Comparison of ENCODE assay signal across 16 cellular contexts in the genomic region with DNA sequence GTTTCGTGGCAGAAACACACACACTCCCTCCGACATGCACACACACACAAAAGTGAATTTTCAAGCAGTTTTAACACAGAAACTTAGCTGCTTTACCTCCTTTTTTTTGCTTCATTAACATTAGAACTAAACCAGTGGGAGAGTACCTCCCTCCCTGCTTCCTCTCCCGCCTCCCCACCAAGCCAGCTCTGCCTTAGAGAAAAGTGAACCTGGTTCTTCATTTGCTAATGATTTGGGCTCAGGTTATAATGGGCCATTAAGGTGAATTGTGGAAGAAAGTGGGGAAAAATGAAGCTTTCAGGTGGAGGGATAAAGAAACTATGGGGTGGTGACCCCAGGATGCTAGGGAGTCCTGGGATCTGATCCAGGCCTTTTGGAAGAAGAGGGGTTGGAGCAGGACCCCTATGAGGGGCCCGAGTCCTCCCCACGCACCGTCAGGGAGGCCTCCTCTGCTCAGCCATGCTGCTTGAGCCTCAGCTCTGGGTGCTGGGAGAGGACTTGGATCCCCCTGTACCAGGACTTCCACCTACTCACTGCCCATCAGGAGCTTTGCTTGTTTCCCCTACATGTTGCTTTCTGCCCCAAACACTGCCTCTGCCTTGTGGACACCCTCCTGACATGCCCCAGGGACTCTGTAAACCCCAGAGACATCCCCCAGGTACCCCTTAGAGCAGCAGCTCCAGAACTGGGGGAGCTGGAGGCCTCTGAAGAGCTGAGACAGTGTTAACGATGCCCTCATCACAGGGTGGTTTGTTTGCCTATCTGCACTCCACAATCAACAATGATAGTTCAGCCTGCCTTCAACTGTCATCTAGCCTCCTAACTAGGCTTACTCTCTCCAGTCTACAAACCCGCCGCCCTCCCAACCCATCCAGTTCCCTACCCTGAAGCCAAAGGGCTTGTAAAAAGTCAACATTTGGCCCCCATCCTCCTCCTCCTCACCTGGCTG. TPM values are rescaled to one million over a fixed set of nuclear protein-coding genes. Genes with fewer than 3 reads are reported as not detected.
DNase-seq lines count a peak whose midpoint lies in the region; ATAC-seq lines count a peak whose summit lies in the region.
"Had no signal": no experiment of that assay in that cellular context is flagged by ENCODE, and none has a peak within 500 bp of the region (broad histone marks: within the 10 kb centered on the region; RNA-seq: fewer than 3 reads in every experiment).

No MANE protein-coding gene starts in this region.

- peaks cover 0 to 11% (median 4%) of the 10 kb centered on the region in 4 donors for H3K4me1 Mint-ChIP-seq in CD4-positive, CD25-positive, alpha-beta regulatory T cell
- peaks cover 13% of the 10 kb centered on the region for H3K4me1 Mint-ChIP-seq in activated T-helper 1 cell treated with anti-CD3 and anti-CD28 coated beads, Interleukin-12 subunit alpha, Interleukin-12 subunit beta, Interleukin-2, Interleukin-4 antibody, amounts not matched to agents 30 ng/mL and 10 ng/mL and 1 ng/mL, durations not matched to agents 14 hours and 24 hours and 36 hours (ENCODE audit: low read depth)

- H3K36me3 ChIP-seq in CD4-positive, CD25-positive, alpha-beta regulatory T cell (ENCODE audit: control insufficient read depth, insufficient read depth, low read length), result no peaks in the 10 kb centered on the region
- no peaks in the 10 kb centered on the region for H3K36me3 ChIP-seq in H7 (replicated peaks; ENCODE audit: control insufficient read depth, insufficient read depth, low read length)
- H3K36me3 ChIP-seq: uterus had no signal

- H3K4me3 ChIP-seq in CD4-positive, CD25-positive, alpha-beta regulatory T cell (ENCODE audit: low read depth, low read length), result peak overlapping the region; percentile 52
- no peak overlapping the region for H3K4me3 ChIP-seq in H7 (ENCODE audit: insufficient read depth, low read depth, low read length)
- H3K4me3 ChIP-seq: uterus had no signal

- no peaks in the 10 kb centered on the region for H3K9me3 ChIP-seq in CD4-positive, CD25-positive, alpha-beta regulatory T cell (ENCODE audit: control insufficient read depth in 2 of 2, low read length in 2 of 2)
- H3K9me3 ChIP-seq: uterus had no signal

- H3K4me1 ChIP-seq in CD4-positive, CD25-positive, alpha-beta regulatory T cell (ENCODE audit: control insufficient read depth, insufficient read depth, low read length, poor library complexity, severe bottlenecking), result peaks cover 11% of the 10 kb centered on the region
- H3K4me1 ChIP-seq: uterus had no signal

- no peaks in the 10 kb centered on the region for H3K27me3 ChIP-seq in CD4-positive, CD25-positive, alpha-beta regulatory T cell (ENCODE audit: control insufficient read depth, insufficient read depth, low read length)
- H3K27me3 ChIP-seq in H7 (ENCODE audit: control insufficient read depth, insufficient read depth, low read length), result no peaks in the 10 kb centered on the region
- H3K27me3 ChIP-seq: uterus had no signal

- H3K36me3 Mint-ChIP-seq in CD4-positive, CD25-positive, alpha-beta regulatory T cell, result no peaks in the 10 kb centered on the region
- no peaks in the 10 kb centered on the region for H3K36me3 Mint-ChIP-seq in activated T-helper 1 cell treated with anti-CD3 and anti-CD28 coated beads, Interleukin-12 subunit alpha, Interleukin-12 subunit beta, Interleukin-2, Interleukin-4 antibody, amounts not matched to agents 30 ng/mL and 10 ng/mL and 1 ng/mL, durations not matched to agents 14 hours and 24 hours and 36 hours (ENCODE audit: low read depth)

- H3K27ac ChIP-seq in CD4-positive, CD25-positive, alpha-beta regulatory T cell (ENCODE audit: insufficient read depth, low read length, poor library complexity, severe bottlenecking), result peak overlapping the region; percentile 71
- H3K27ac ChIP-seq: uterus had no signal

- peak; percentile 15 to 17 for ATAC-seq in CD4-positive, CD25-positive, alpha-beta regulatory T cell (ENCODE audit: low read depth in 2 of 2)

- intact Hi-C loops in activated T-helper 1 cell treated with anti-CD3 and anti-CD28 coated beads, Interleukin-12 subunit alpha, Interleukin-12 subunit beta, Interleukin-2, Interleukin-4 antibody, amounts not matched to agents 30 ng/mL and 10 ng/mL and 1 ng/mL, durations not matched to agents 14 hours and 24 hours and 36 hours (cut with micrococcal nuclease), result no loop called here

- H3K4me3 Mint-ChIP-seq in CD4-positive, CD25-positive, alpha-beta regulatory T cell, result peak overlapping the region in 3 of 4 donors; percentile 29 to 80 (median 66)
- no peak overlapping the region for H3K4me3 Mint-ChIP-seq in activated T-helper 1 cell treated with anti-CD3 and anti-CD28 coated beads, Interleukin-12 subunit alpha, Interleukin-12 subunit beta, Interleukin-2, Interleukin-4 antibody, amounts not matched to agents 30 ng/mL and 10 ng/mL and 1 ng/mL, durations not matched to agents 14 hours and 24 hours and 36 hours
- H3K4me3 Mint-ChIP-seq: activated CD4-positive, alpha-beta memory T cell treated with anti-CD3 and anti-CD28 coated beads, Interleukin-2, amount 10 ng/mL, durations not matched to agents 7 days and 5 days had no signal

- peak overlapping the region in 1 of 3 donors; percentile 96 for H3K27ac Mint-ChIP-seq in CD4-positive, CD25-positive, alpha-beta regulatory T cell
- H3K27ac Mint-ChIP-seq in activated T-helper 1 cell treated with anti-CD3 and anti-CD28 coated beads, Interleukin-12 subunit alpha, Interleukin-12 subunit beta, Interleukin-2, Interleukin-4 antibody, amounts not matched to agents 30 ng/mL and 10 ng/mL and 1 ng/mL, durations not matched to agents 14 hours and 24 hours and 36 hours, result peak overlapping the region; percentile 0
- H3K27ac Mint-ChIP-seq: activated CD4-positive, alpha-beta memory T cell treated with anti-CD3 and anti-CD28 coated beads, Interleukin-2, amount 10 ng/mL, durations not matched to agents 7 days and 5 days had no signal

- peak in 1 of 3 donors; percentile 22 for DNase-seq in CD4-positive, CD25-positive, alpha-beta regulatory T cell
- peak; percentile 77 for DNase-seq in H7
- no peak for DNase-seq in activated T-helper 1 cell treated with anti-CD3 and anti-CD28 coated beads, Interleukin-12 subunit alpha, Interleukin-12 subunit beta, Interleukin-2, Interleukin-4 antibody, amounts not matched to agents 30 ng/mL and 10 ng/mL and 1 ng/mL, durations not matched to agents 14 hours and 24 hours and 36 hours (ENCODE audit: low spot score)
- DNase-seq in iPS-NIHi11 (ENCODE audit: low spot score), result peak; percentile 56
- DNase-seq in mucosa of gallbladder (ENCODE audit: low spot score), result no peak
- DNase-seq in NCI-H2107 (lab: John Stamatoyannopoulos, UW), result no peak
- DNase-seq in ACHN, result no peak
- no peak for DNase-seq in HuH-7 (ENCODE audit: low spot score)
- DNase-seq: activated CD4-positive, alpha-beta memory T cell treated with anti-CD3 and anti-CD28 coated beads, Interleukin-2, amount 10 ng/mL, durations not matched to agents 7 days and 5 days; DND-41; effector CD8-positive, alpha-beta T cell; KBM-7; occipital lobe; right cardiac atrium; RPMI8226; uterus had no signal

- peaks cover 4% of the 10 kb centered on the region for H3K27me3 Mint-ChIP-seq in CD4-positive, CD25-positive, alpha-beta regulatory T cell
- H3K27me3 Mint-ChIP-seq in activated T-helper 1 cell treated with anti-CD3 and anti-CD28 coated beads, Interleukin-12 subunit alpha, Interleukin-12 subunit beta, Interleukin-2, Interleukin-4 antibody, amounts not matched to agents 30 ng/mL and 10 ng/mL and 1 ng/mL, durations not matched to agents 14 hours and 24 hours and 36 hours (ENCODE audit: insufficient read depth), result no peaks in the 10 kb centered on the region
- H3K27me3 Mint-ChIP-seq: activated CD4-positive, alpha-beta memory T cell treated with anti-CD3 and anti-CD28 coated beads, Interleukin-2, amount 10 ng/mL, durations not matched to agents 7 days and 5 days had no signal

- peaks cover 0 to 1% (median 0%) of the 10 kb centered on the region in 7 donors for H3K9me3 Mint-ChIP-seq in CD4-positive, CD25-positive, alpha-beta regulatory T cell
- no peaks in the 10 kb centered on the region for H3K9me3 Mint-ChIP-seq in activated T-helper 1 cell treated with anti-CD3 and anti-CD28 coated beads, Interleukin-12 subunit alpha, Interleukin-12 subunit beta, Interleukin-2, Interleukin-4 antibody, amounts not matched to agents 30 ng/mL and 10 ng/mL and 1 ng/mL, durations not matched to agents 14 hours and 24 hours and 36 hours
- H3K9me3 Mint-ChIP-seq: activated CD4-positive, alpha-beta memory T cell treated with anti-CD3 and anti-CD28 coated beads, Interleukin-2, amount 10 ng/mL, durations not matched to agents 7 days and 5 days had no signal

- in situ Hi-C loops in ACHN (cut with HindIII; ENCODE audit: low pct_ligation_motif_present, low pct_unique_long_range_greater_than_20kb, low sequenced_read_pairs), result no loop called here

RNA-seq across cellular contexts. Expression of a gene that starts 6.5 kb away (rescaled TPM):
- total RNA-seq in CD4-positive, CD25-positive, alpha-beta regulatory T cell, result 50.8 TPM
- 10 to 100 TPM; 26.1 to 40.3 (median 33.6) TPM for polyA plus RNA-seq in CD4-positive, CD25-positive, alpha-beta regulatory T cell
- total RNA-seq in H7 (2014; rRNA removed; shearing (Covaris generic)), result 33.8 and 43.5 TPM in 2 replicates
- total RNA-seq in activated T-helper 1 cell treated with anti-CD3 and anti-CD28 coated beads, Interleukin-12 subunit alpha, Interleukin-12 subunit beta, Interleukin-2, Interleukin-4 antibody, amounts not matched to agents 30 ng/mL and 10 ng/mL and 1 ng/mL, durations not matched to agents 14 hours and 24 hours and 36 hours, result 38.7 and 42.4 TPM in 2 replicates
- 49.8 TPM for total RNA-seq in mucosa of gallbladder

Comparison
In these comparisons a context has a peak if more than half of its experiments do, and no peak if none do; other contexts are left out.
1. DNase-seq: peak in H7 (single experiment) and iPS-NIHi11 (single experiment); none in activated T-helper 1 cell treated with anti-CD3 and anti-CD28 coated beads, Interleukin-12 subunit alpha, Interleukin-12 subunit beta, Interleukin-2, Interleukin-4 antibody, amounts not matched to agents 30 ng/mL and 10 ng/mL and 1 ng/mL, durations not matched to agents 14 hours and 24 hours and 36 hours (single experiment), mucosa of gallbladder (single experiment), NCI-H2107 (single experiment), ACHN (single experiment) and HuH-7 (single experiment).